17 cellular contexts compared by ENCODE assay signal in the genomic region with DNA sequence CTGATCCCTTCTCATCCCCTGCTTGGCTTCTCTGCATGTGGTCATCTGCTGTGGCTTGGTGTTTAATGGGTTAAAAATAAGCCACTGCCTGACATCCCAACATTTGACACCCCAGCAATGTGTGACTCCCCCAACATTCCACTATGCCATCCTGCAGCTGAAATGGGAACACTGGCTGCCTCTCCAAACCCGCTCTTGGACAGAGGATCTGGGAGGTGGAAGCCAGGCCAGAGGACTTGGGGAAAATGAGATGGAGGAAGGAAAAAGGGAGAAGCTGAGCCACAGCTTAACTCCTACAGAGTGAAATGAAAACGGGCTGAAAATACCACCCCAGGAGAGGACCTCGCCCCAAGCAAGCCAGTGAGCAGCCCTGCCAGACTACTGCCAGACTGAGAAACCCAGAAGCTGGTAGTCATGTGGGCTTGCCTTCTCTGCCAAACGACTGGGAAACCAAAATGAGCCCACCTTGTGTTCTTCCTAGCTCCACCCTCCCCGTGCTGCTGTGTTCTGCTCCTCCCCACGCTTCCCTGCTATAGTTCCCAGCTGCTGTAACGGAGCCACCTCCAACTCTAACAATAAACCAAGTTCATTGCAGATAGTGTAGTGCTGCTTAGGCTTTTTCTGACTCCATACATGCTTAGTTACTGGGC. TPM values are rescaled to one million over a fixed set of nuclear protein-coding genes. Genes with fewer than 3 reads are reported as not detected.
A peak's percentile ranks its signal among the peaks of the same experiment; 100 is the strongest.
DNase-seq lines count a peak whose midpoint lies in the region; TF ChIP-seq lines count a peak whose summit lies in the region.
"Had no signal": no experiment of that assay in that cellular context is flagged by ENCODE, and none has a peak within 500 bp of the region (broad histone marks: within the 10 kb centered on the region; RNA-seq: fewer than 3 reads in every experiment).

No MANE protein-coding gene starts in this region.

- 32% methylated on average over 7 of the region's 7 CpGs for WGBS in esophagus muscularis mucosa

- intact Hi-C loops in esophagus muscularis mucosa (cut with DNase I): no loop called here

- no peak overlapping the region for H2AFZ ChIP-seq in osteoblast (ENCODE audit: low read length)

- no peaks in the 10 kb centered on the region for H3K27me3 ChIP-seq in osteoblast (ENCODE audit: insufficient read depth, low read length)
- H3K27me3 ChIP-seq in esophagus muscularis mucosa: no peaks in the 10 kb centered on the region
- H3K27me3 ChIP-seq: body of pancreas, testis had no signal

- H3K4me3 ChIP-seq in osteoblast (ENCODE audit: insufficient read depth, low read length): no peak overlapping the region
- H3K4me3 ChIP-seq in esophagus muscularis mucosa: no peak overlapping the region
- H3K4me3 ChIP-seq: body of pancreas, testis had no signal

- no peak overlapping the region for H3K4me2 ChIP-seq in osteoblast (ENCODE audit: insufficient read depth, low read length)

- H3K9me3 ChIP-seq in osteoblast (ENCODE audit: low read depth, low read length) (no peaks in the 10 kb centered on the region), esophagus muscularis mucosa (no peaks in the 10 kb centered on the region)
- H3K9me3 ChIP-seq: body of pancreas, testis had no signal

- TF ChIP-seq POLR2A in esophagus muscularis mucosa (IDR thresholded peaks at IDR 0.05; ENCODE audit: low read depth): no peak

- TF ChIP-seq CTCF in osteoblast (IDR thresholded peaks at IDR 0.05; ENCODE audit: extremely low read depth, low read depth, low read length) (no peak), esophagus muscularis mucosa (IDR thresholded peaks at IDR 0.05) (no peak)

- H3K4me1 ChIP-seq in osteoblast (ENCODE audit: insufficient read depth, low read length) (no peaks in the 10 kb centered on the region), esophagus muscularis mucosa (peaks cover 0 to 10% (median 4%) of the 10 kb centered on the region in 4 donors)
- H3K4me1 ChIP-seq: body of pancreas, testis had no signal

- H3K79me2 ChIP-seq in osteoblast (ENCODE audit: insufficient read depth, low read length): peaks cover 2% of the 10 kb centered on the region

- H3K36me3 ChIP-seq in osteoblast (ENCODE audit: insufficient read depth, low read length) (peaks cover 32% of the 10 kb centered on the region), esophagus muscularis mucosa (peaks cover 0 to 56% (median 35%) of the 10 kb centered on the region in 4 donors)

- H3K27ac ChIP-seq in osteoblast (ENCODE audit: low read depth, low read length) (no peak overlapping the region), esophagus muscularis mucosa (replicated peaks in 1 of 4) (peak overlapping the region in 2 of 4 donors; percentile 20 to 27)
- H3K27ac ChIP-seq: 22Rv1, body of pancreas had no signal

- peak; percentile 64 for DNase-seq in DMS 273 (lab: John Stamatoyannopoulos, UW; ENCODE audit: unreplicated experiment)
- no peak for DNase-seq in DMS 273 treated with DMSO at 0.1 percent for 48 hours (lab: John Stamatoyannopoulos, UW)
- DNase-seq in NCI-H2227 treated with DMSO at 0.1 percent for 48 hours (lab: John Stamatoyannopoulos, UW): peak; percentile 16
- peak; percentile 26 for DNase-seq in fibroblast of peridontal ligament (ENCODE audit: extremely low read depth)
- peak; percentile 34 for DNase-seq in osteoblast (ENCODE audit: insufficient read length, low spot score, missing footprints)
- DNase-seq in T-helper 2 cell: no peak
- DNase-seq in NCI-H345 treated with DMSO at 0.1 percent for 48 hours (lab: John Stamatoyannopoulos, UW; ENCODE audit: unreplicated experiment): no peak
- DNase-seq in esophagus muscularis mucosa (ENCODE audit: extremely low spot score): no peak
- DNase-seq: activated CD8-positive, alpha-beta memory T cell treated with anti-CD3 and anti-CD28 coated beads, Interleukin-2, amount 50 U/mL, for 4 hours; activated naive CD4-positive, alpha-beta T cell treated with anti-CD3 and anti-CD28 coated beads, Interleukin-2, amount 10 ng/mL, durations not matched to agents 7 days and 5 days; body of pancreas; effector CD4-positive, alpha-beta T cell; Kasumi-1; naive thymus-derived CD4-positive, alpha-beta T cell; stimulated activated CD4-positive, alpha-beta T cell treated with anti-CD3 and anti-CD28 coated beads, Interleukin-1b, Interleukin-23, amount 100 ng/mL, for 48 hours; testis had no signal

- no peak for TF ChIP-seq EP300 in esophagus muscularis mucosa (IDR thresholded peaks at IDR 0.05)

- peaks cover 32% of the 10 kb centered on the region for H4K20me1 ChIP-seq in osteoblast (ENCODE audit: insufficient read depth, low read length)

RNA-seq across cellular contexts. Expression of a gene that starts 13.7 kb away (rescaled TPM):
- total RNA-seq in osteoblast (117 and 121 TPM in 2 replicates), esophagus muscularis mucosa (10 to 100 TPM; 30.0 to 59.5 (median 37.4) TPM)

RNA-seq across cellular contexts. Expression of a gene that starts 38.2 kb away (rescaled TPM):
- total RNA-seq in osteoblast (81.6 and 88.7 TPM in 2 replicates), esophagus muscularis mucosa (10 to 100 TPM; 24.7 to 29.9 (median 27.0) TPM)

RNA-seq across cellular contexts. Expression of a gene that starts 58.9 kb away (rescaled TPM):
- total RNA-seq in osteoblast: 20.3 and 45.1 TPM in 2 replicates
- total RNA-seq in esophagus muscularis mucosa: 10 to 100 TPM in 3 of 4 donors, 1 to 10 TPM in 1; 9.8 to 73.4 (median 23.3) TPM

Comparison
In these comparisons a context has a peak if more than half of its experiments do, and no peak if none do; other contexts are left out.
1. DNase-seq: peak in DMS 273 (single experiment), NCI-H2227 treated with DMSO at 0.1 percent for 48 hours (single experiment), fibroblast of peridontal ligament (single experiment) and osteoblast (single experiment); none in DMS 273 treated with DMSO at 0.1 percent for 48 hours (single experiment), T-helper 2 cell (0 of 5), NCI-H345 treated with DMSO at 0.1 percent for 48 hours (single experiment) and esophagus muscularis mucosa (single experiment).